In the genomic region with DNA sequence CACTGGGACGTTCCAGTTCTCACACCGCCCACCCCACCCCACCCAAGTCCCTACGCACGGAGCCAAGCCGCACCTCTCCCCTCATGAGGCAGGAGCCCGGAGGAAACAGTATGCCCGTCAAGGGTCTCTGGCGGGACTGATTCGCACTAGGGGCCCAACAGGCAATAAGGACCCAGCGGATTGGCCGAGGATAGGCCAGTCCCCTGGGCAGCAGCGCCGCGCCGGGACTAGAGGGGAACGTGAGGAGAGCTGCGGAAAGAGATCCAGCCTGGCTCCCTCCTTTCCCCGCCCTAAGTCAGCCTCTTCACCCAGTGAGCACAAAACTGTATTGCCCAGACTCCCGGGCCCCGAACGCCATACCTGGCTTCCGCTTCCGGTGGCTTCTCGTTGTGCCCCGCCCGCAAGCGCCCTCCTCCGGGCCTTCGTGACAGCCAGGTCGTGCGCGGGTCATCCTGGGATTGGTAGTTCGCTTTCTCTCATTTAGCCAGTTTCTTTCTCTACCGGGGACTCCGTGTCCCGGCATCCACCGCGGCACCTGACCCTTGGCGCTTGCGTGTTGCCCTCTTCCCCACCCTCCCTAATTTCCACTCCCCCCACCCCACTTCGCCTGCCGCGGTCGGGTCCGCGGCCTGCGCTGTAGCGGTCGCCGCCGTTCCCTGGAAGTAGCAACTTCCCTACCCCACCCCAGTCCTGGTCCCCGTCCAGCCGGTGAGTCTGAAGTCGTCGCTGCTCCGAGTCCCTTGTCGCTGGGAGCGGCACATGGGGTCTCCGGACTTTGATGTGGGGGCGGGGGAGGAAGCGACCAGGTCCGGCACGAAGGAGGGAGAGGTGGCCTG, we compare ENCODE assay signal across 8 cellular contexts. TPM values are rescaled to one million over a fixed set of nuclear protein-coding genes. Genes with fewer than 3 reads are reported as not detected.
A peak's percentile ranks its signal among the peaks of the same experiment; 100 is the strongest.
DNase-seq lines count a peak whose midpoint lies in the region; ATAC-seq and TF ChIP-seq lines count a peak whose summit lies in the region.

A gene (plus strand): TSS at position 580 of the 836 bp plus-strand sequence. CDS start 752 bp downstream, outside the sequence.

- no peaks in the 10 kb centered on the region for H3K9me3 Mint-ChIP-seq in activated T-helper 2 cell treated with anti-CD3 and anti-CD28 coated beads, Interferon-gamma antibody, Interleukin-2, Interleukin-4, amounts not matched to agents 10 μg/mL and 5 μg/mL and 100 μg/mL, durations not matched to agents 14 hours and 24 hours and 36 hours
- H3K9me3 Mint-ChIP-seq in nephron, result no peaks in the 10 kb centered on the region
- no peaks in the 10 kb centered on the region for H3K9me3 Mint-ChIP-seq in stimulated activated naive CD8-positive, alpha-beta T cell treated with anti-CD3 and anti-CD28 coated beads, Interleukin-15, Interleukin-2, amounts not matched to agents 100 ng/mL and 50 ng/mL, for 24 hours

- no peaks in the 10 kb centered on the region for H3K9me3 ChIP-seq in RWPE2 (ENCODE audit: severe bottlenecking)

- H3K36me3 ChIP-seq in RWPE2 (ENCODE audit: low read depth), result peaks cover 52% of the 10 kb centered on the region

- H3K36me3 Mint-ChIP-seq in activated T-helper 2 cell treated with anti-CD3 and anti-CD28 coated beads, Interferon-gamma antibody, Interleukin-2, Interleukin-4, amounts not matched to agents 10 μg/mL and 5 μg/mL and 100 μg/mL, durations not matched to agents 14 hours and 24 hours and 36 hours (ENCODE audit: low read depth), result peaks cover 89% of the 10 kb centered on the region
- peaks cover 54% of the 10 kb centered on the region for H3K36me3 Mint-ChIP-seq in nephron (ENCODE audit: low read depth)
- peaks cover 74% of the 10 kb centered on the region for H3K36me3 Mint-ChIP-seq in stimulated activated naive CD8-positive, alpha-beta T cell treated with anti-CD3 and anti-CD28 coated beads, Interleukin-15, Interleukin-2, amounts not matched to agents 100 ng/mL and 50 ng/mL, for 24 hours (ENCODE audit: low read depth)

- H3K4me3 Mint-ChIP-seq in activated T-helper 2 cell treated with anti-CD3 and anti-CD28 coated beads, Interferon-gamma antibody, Interleukin-2, Interleukin-4, amounts not matched to agents 10 μg/mL and 5 μg/mL and 100 μg/mL, durations not matched to agents 14 hours and 24 hours and 36 hours (ENCODE audit: low read depth), result peak within 1 kb of the TSS; percentile 96
- H3K4me3 Mint-ChIP-seq in nephron, result peak within 1 kb of the TSS; percentile 93 to 97 (median 95)
- peak within 1 kb of the TSS; percentile 98 for H3K4me3 Mint-ChIP-seq in stimulated activated naive CD8-positive, alpha-beta T cell treated with anti-CD3 and anti-CD28 coated beads, Interleukin-15, Interleukin-2, amounts not matched to agents 100 ng/mL and 50 ng/mL, for 24 hours

- H3K4me3 ChIP-seq in RWPE2 (ENCODE audit: severe bottlenecking), result peak within 1 kb of the TSS; percentile 77

- peaks cover 43% of the 10 kb centered on the region for H3K4me1 Mint-ChIP-seq in activated T-helper 2 cell treated with anti-CD3 and anti-CD28 coated beads, Interferon-gamma antibody, Interleukin-2, Interleukin-4, amounts not matched to agents 10 μg/mL and 5 μg/mL and 100 μg/mL, durations not matched to agents 14 hours and 24 hours and 36 hours (ENCODE audit: low read depth)
- peaks cover 47% of the 10 kb centered on the region for H3K4me1 Mint-ChIP-seq in nephron
- H3K4me1 Mint-ChIP-seq in stimulated activated naive CD8-positive, alpha-beta T cell treated with anti-CD3 and anti-CD28 coated beads, Interleukin-15, Interleukin-2, amounts not matched to agents 100 ng/mL and 50 ng/mL, for 24 hours (ENCODE audit: low read depth), result peaks cover 72% of the 10 kb centered on the region

- H3K27me3 ChIP-seq in RWPE2 (ENCODE audit: insufficient read depth, poor library complexity, severe bottlenecking), result no peaks in the 10 kb centered on the region

- no peaks in the 10 kb centered on the region for H3K27me3 Mint-ChIP-seq in activated T-helper 2 cell treated with anti-CD3 and anti-CD28 coated beads, Interferon-gamma antibody, Interleukin-2, Interleukin-4, amounts not matched to agents 10 μg/mL and 5 μg/mL and 100 μg/mL, durations not matched to agents 14 hours and 24 hours and 36 hours (ENCODE audit: low read depth)
- H3K27me3 Mint-ChIP-seq in nephron (ENCODE audit: low read depth), result no peaks in the 10 kb centered on the region
- H3K27me3 Mint-ChIP-seq in stimulated activated naive CD8-positive, alpha-beta T cell treated with anti-CD3 and anti-CD28 coated beads, Interleukin-15, Interleukin-2, amounts not matched to agents 100 ng/mL and 50 ng/mL, for 24 hours, result no peaks in the 10 kb centered on the region

- intact Hi-C loops in activated T-helper 2 cell treated with anti-CD3 and anti-CD28 coated beads, Interferon-gamma antibody, Interleukin-2, Interleukin-4, amounts not matched to agents 10 μg/mL and 5 μg/mL and 100 μg/mL, durations not matched to agents 14 hours and 24 hours and 36 hours (cut with micrococcal nuclease), result loop anchor here (1.0 to 5.0 kb wide), 7 partner anchors 13 to 232 kb away; a partner anchor contains a TSS

- DNase-seq in EL (peak; percentile 99), H4 (ENCODE audit: low spot score) (peak; percentile 97), LoVo (ENCODE audit: low spot score) (peak; percentile 97), RWPE2 (ENCODE audit: low spot score) (peak; percentile 98), fibroblast of peridontal ligament (ENCODE audit: extremely low read depth) (peak; percentile 95)
- DNase-seq in activated T-helper 2 cell treated with anti-CD3 and anti-CD28 coated beads, Interferon-gamma antibody, Interleukin-2, Interleukin-4, amounts not matched to agents 10 μg/mL and 5 μg/mL and 100 μg/mL, durations not matched to agents 14 hours and 24 hours and 36 hours (ENCODE audit: low spot score), result peak; percentile 98

- TF ChIP-seq CTCF in RWPE2 (IDR thresholded peaks at IDR 0.05; ENCODE audit: poor library complexity, severe bottlenecking) (no peak), nephron (IDR thresholded peaks at IDR 0.05; ENCODE audit: unreplicated experiment in 3 of 3) (no peak)

- peak within 1 kb of the TSS; percentile 94 for H3K27ac Mint-ChIP-seq in activated T-helper 2 cell treated with anti-CD3 and anti-CD28 coated beads, Interferon-gamma antibody, Interleukin-2, Interleukin-4, amounts not matched to agents 10 μg/mL and 5 μg/mL and 100 μg/mL, durations not matched to agents 14 hours and 24 hours and 36 hours
- H3K27ac Mint-ChIP-seq in nephron, result peak within 1 kb of the TSS; percentile 97 to 99 (median 99)
- H3K27ac Mint-ChIP-seq in stimulated activated naive CD8-positive, alpha-beta T cell treated with anti-CD3 and anti-CD28 coated beads, Interleukin-15, Interleukin-2, amounts not matched to agents 100 ng/mL and 50 ng/mL, for 24 hours, result peak within 1 kb of the TSS; percentile 97

- H3K27ac ChIP-seq in RWPE2 (ENCODE audit: poor library complexity, severe bottlenecking), result peak within 1 kb of the TSS; percentile 90

- peak; percentile 79 for ATAC-seq in RWPE2 (ENCODE audit: low read depth)

- H3K4me1 ChIP-seq in RWPE2 (ENCODE audit: insufficient read depth, poor library complexity, severe bottlenecking), result peaks cover 13% of the 10 kb centered on the region

RNA-seq across cellular contexts. Expression of the gene that starts here (rescaled TPM):
- total RNA-seq in H4 (2014; rRNA removed; shearing (Covaris generic)), result 443 and 553 TPM in 2 replicates
- 266 and 279 TPM in 2 replicates for total RNA-seq in activated T-helper 2 cell treated with anti-CD3 and anti-CD28 coated beads, Interferon-gamma antibody, Interleukin-2, Interleukin-4, amounts not matched to agents 10 μg/mL and 5 μg/mL and 100 μg/mL, durations not matched to agents 14 hours and 24 hours and 36 hours

Comparison
In these comparisons a context has a peak if more than half of its experiments do, and no peak if none do; other contexts are left out.
1. Peak in every context shown above with its lines: DNase-seq, ATAC-seq, H3K4me3 ChIP-seq and H3K27ac ChIP-seq.